ENCODE assay signal across 27 cellular contexts in genomic region chr4:182310316-182310715, GRCh38.
"Had no signal": no experiment of that assay in that cellular context is flagged by ENCODE, and none has a peak within 500 bp of the region (broad histone marks: within the 10 kb centered on the region; RNA-seq: fewer than 3 reads in every experiment).

No MANE protein-coding gene starts in this region.

- DNase-seq: activated CD4-positive, alpha-beta T cell treated with anti-CD3 and anti-CD28 coated beads for 1 hour; activated CD4-positive, alpha-beta T cell treated with anti-CD3 and anti-CD28 coated beads, Interleukin-2, amount 50 U/mL, for 1 hour; activated CD8-positive, alpha-beta memory T cell treated with anti-CD3 and anti-CD28 coated beads, Interleukin-2, amount 10 ng/mL, durations not matched to agents 7 days and 5 days; activated CD8-positive, alpha-beta T cell treated with anti-CD3 and anti-CD28 coated beads, Interleukin-2, amount 10 ng/mL, durations not matched to agents 7 days and 5 days; activated naive CD8-positive, alpha-beta T cell treated with anti-CD3 and anti-CD28 coated beads, Interleukin-2, amount 50 U/mL, for 24 hours; activated T-cell treated with anti-CD3 and anti-CD28 coated beads, Interleukin-2, amount 50 U/mL, for 48 hours; body of pancreas; cerebellar nuclear complex; dorsolateral prefrontal cortex; effector memory CD4-positive, alpha-beta T cell; left ventricle myocardium inferior; right lobe of liver; stimulated activated CD4-positive, alpha-beta T cell treated with anti-CD3 and anti-CD28 coated beads, Interleukin-12 subunit alpha, Interleukin-12 subunit beta, amount 100 ng/mL, for 4 hours; stimulated activated CD4-positive, alpha-beta T cell treated with anti-CD3 and anti-CD28 coated beads, Interleukin-4, amount 100 ng/mL, for 1 hour; T-helper 17 cell; T1000 had no signal

- H3K36me3 Mint-ChIP-seq: activated CD8-positive, alpha-beta memory T cell treated with anti-CD3 and anti-CD28 coated beads, Interleukin-2, amount 10 ng/mL, durations not matched to agents 7 days and 5 days; activated naive CD4-positive, alpha-beta T cell treated with anti-CD3 and anti-CD28 coated beads, Interleukin-2, amount 50 U/mL, for 24 hours; type B pancreatic cell had no signal

- H3K27me3 ChIP-seq: body of pancreas, cardiac muscle cell, dorsolateral prefrontal cortex, neutrophil, right lobe of liver, vagina had no signal

- H3K9me3 ChIP-seq: neutrophil, vagina had no signal

- H3K4me1 Mint-ChIP-seq: activated CD8-positive, alpha-beta memory T cell treated with anti-CD3 and anti-CD28 coated beads, Interleukin-2, amount 10 ng/mL, durations not matched to agents 7 days and 5 days; activated naive CD4-positive, alpha-beta T cell treated with anti-CD3 and anti-CD28 coated beads, Interleukin-2, amount 50 U/mL, for 24 hours; activated naive CD8-positive, alpha-beta T cell treated with anti-CD3 and anti-CD28 coated beads, Interleukin-2, amount 50 U/mL, for 24 hours; nephron; T-helper 17 cell had no signal

- H3K9me3 Mint-ChIP-seq: type B pancreatic cell had no signal

- H3K27ac Mint-ChIP-seq: activated CD8-positive, alpha-beta memory T cell treated with anti-CD3 and anti-CD28 coated beads, Interleukin-2, amount 10 ng/mL, durations not matched to agents 7 days and 5 days; activated CD8-positive, alpha-beta T cell treated with anti-CD3 and anti-CD28 coated beads, Interleukin-2, amount 10 ng/mL, durations not matched to agents 7 days and 5 days; activated naive CD4-positive, alpha-beta T cell treated with anti-CD3 and anti-CD28 coated beads, Interleukin-2, amount 50 U/mL, for 24 hours; activated naive CD8-positive, alpha-beta T cell treated with anti-CD3 and anti-CD28 coated beads, Interleukin-2, amount 50 U/mL, for 24 hours; activated T-helper 2 cell treated with anti-CD3 and anti-CD28 coated beads, Interferon-gamma antibody, Interleukin-2, Interleukin-4, amounts not matched to agents 10 μg/mL and 5 μg/mL and 100 μg/mL, durations not matched to agents 14 hours and 24 hours and 36 hours; nephron; stimulated activated naive CD8-positive, alpha-beta T cell treated with anti-CD3 and anti-CD28 coated beads, Interleukin-15, Interleukin-2, amounts not matched to agents 100 ng/mL and 50 ng/mL, for 24 hours; T-helper 17 cell; type B pancreatic cell had no signal

- ATAC-seq: activated CD8-positive, alpha-beta memory T cell treated with anti-CD3 and anti-CD28 coated beads, Interleukin-2, amount 10 ng/mL, durations not matched to agents 7 days and 5 days; activated CD8-positive, alpha-beta T cell treated with anti-CD3 and anti-CD28 coated beads, Interleukin-2, amount 10 ng/mL, durations not matched to agents 7 days and 5 days; activated naive CD8-positive, alpha-beta T cell treated with anti-CD3 and anti-CD28 coated beads, Interleukin-2, amount 50 U/mL, for 24 hours; body of pancreas; T-helper 17 cell had no signal

- H3K4me3 ChIP-seq: body of pancreas, cardiac muscle cell, coronary artery, dorsolateral prefrontal cortex, left ventricle myocardium inferior, lung, right lobe of liver, thoracic aorta, vagina had no signal

- H3K36me3 ChIP-seq: cardiac muscle cell, left ventricle myocardium inferior, neutrophil, right lobe of liver, thoracic aorta, vagina had no signal

- H3K27me3 Mint-ChIP-seq: activated CD8-positive, alpha-beta memory T cell treated with anti-CD3 and anti-CD28 coated beads, Interleukin-2, amount 10 ng/mL, durations not matched to agents 7 days and 5 days; activated naive CD8-positive, alpha-beta T cell treated with anti-CD3 and anti-CD28 coated beads, Interleukin-2, amount 50 U/mL, for 24 hours; stimulated activated naive CD8-positive, alpha-beta T cell treated with anti-CD3 and anti-CD28 coated beads, Interleukin-15, Interleukin-2, amounts not matched to agents 100 ng/mL and 50 ng/mL, for 24 hours; T-helper 17 cell; type B pancreatic cell had no signal

- H3K4me1 ChIP-seq: body of pancreas, left ventricle myocardium inferior, right lobe of liver, vagina had no signal

- H3K4me3 Mint-ChIP-seq: activated CD8-positive, alpha-beta memory T cell treated with anti-CD3 and anti-CD28 coated beads, Interleukin-2, amount 10 ng/mL, durations not matched to agents 7 days and 5 days; activated CD8-positive, alpha-beta T cell treated with anti-CD3 and anti-CD28 coated beads, Interleukin-2, amount 10 ng/mL, durations not matched to agents 7 days and 5 days; activated naive CD4-positive, alpha-beta T cell treated with anti-CD3 and anti-CD28 coated beads, Interleukin-2, amount 50 U/mL, for 24 hours; activated naive CD8-positive, alpha-beta T cell treated with anti-CD3 and anti-CD28 coated beads, Interleukin-2, amount 50 U/mL, for 24 hours; nephron; stimulated activated naive CD8-positive, alpha-beta T cell treated with anti-CD3 and anti-CD28 coated beads, Interleukin-15, Interleukin-2, amounts not matched to agents 100 ng/mL and 50 ng/mL, for 24 hours; T-helper 17 cell; type B pancreatic cell had no signal

- H3K27ac ChIP-seq: body of pancreas, cardiac muscle cell, coronary artery, dorsolateral prefrontal cortex, left ventricle myocardium inferior, neutrophil, right lobe of liver, thoracic aorta, vagina had no signal
